1 cellular context compared by ENCODE assay signal in genomic region chr5:151580858-151581257, GRCh38.
TF ChIP-seq lines count a peak whose summit lies in the region.

No MANE protein-coding gene starts in this region.

TF ChIP-seq in GM23338, 12 proteins besides CTCF, POLR2A, EP300 and RAD21 (continued from another document):
- TF ChIP-seq, protein P1, sequence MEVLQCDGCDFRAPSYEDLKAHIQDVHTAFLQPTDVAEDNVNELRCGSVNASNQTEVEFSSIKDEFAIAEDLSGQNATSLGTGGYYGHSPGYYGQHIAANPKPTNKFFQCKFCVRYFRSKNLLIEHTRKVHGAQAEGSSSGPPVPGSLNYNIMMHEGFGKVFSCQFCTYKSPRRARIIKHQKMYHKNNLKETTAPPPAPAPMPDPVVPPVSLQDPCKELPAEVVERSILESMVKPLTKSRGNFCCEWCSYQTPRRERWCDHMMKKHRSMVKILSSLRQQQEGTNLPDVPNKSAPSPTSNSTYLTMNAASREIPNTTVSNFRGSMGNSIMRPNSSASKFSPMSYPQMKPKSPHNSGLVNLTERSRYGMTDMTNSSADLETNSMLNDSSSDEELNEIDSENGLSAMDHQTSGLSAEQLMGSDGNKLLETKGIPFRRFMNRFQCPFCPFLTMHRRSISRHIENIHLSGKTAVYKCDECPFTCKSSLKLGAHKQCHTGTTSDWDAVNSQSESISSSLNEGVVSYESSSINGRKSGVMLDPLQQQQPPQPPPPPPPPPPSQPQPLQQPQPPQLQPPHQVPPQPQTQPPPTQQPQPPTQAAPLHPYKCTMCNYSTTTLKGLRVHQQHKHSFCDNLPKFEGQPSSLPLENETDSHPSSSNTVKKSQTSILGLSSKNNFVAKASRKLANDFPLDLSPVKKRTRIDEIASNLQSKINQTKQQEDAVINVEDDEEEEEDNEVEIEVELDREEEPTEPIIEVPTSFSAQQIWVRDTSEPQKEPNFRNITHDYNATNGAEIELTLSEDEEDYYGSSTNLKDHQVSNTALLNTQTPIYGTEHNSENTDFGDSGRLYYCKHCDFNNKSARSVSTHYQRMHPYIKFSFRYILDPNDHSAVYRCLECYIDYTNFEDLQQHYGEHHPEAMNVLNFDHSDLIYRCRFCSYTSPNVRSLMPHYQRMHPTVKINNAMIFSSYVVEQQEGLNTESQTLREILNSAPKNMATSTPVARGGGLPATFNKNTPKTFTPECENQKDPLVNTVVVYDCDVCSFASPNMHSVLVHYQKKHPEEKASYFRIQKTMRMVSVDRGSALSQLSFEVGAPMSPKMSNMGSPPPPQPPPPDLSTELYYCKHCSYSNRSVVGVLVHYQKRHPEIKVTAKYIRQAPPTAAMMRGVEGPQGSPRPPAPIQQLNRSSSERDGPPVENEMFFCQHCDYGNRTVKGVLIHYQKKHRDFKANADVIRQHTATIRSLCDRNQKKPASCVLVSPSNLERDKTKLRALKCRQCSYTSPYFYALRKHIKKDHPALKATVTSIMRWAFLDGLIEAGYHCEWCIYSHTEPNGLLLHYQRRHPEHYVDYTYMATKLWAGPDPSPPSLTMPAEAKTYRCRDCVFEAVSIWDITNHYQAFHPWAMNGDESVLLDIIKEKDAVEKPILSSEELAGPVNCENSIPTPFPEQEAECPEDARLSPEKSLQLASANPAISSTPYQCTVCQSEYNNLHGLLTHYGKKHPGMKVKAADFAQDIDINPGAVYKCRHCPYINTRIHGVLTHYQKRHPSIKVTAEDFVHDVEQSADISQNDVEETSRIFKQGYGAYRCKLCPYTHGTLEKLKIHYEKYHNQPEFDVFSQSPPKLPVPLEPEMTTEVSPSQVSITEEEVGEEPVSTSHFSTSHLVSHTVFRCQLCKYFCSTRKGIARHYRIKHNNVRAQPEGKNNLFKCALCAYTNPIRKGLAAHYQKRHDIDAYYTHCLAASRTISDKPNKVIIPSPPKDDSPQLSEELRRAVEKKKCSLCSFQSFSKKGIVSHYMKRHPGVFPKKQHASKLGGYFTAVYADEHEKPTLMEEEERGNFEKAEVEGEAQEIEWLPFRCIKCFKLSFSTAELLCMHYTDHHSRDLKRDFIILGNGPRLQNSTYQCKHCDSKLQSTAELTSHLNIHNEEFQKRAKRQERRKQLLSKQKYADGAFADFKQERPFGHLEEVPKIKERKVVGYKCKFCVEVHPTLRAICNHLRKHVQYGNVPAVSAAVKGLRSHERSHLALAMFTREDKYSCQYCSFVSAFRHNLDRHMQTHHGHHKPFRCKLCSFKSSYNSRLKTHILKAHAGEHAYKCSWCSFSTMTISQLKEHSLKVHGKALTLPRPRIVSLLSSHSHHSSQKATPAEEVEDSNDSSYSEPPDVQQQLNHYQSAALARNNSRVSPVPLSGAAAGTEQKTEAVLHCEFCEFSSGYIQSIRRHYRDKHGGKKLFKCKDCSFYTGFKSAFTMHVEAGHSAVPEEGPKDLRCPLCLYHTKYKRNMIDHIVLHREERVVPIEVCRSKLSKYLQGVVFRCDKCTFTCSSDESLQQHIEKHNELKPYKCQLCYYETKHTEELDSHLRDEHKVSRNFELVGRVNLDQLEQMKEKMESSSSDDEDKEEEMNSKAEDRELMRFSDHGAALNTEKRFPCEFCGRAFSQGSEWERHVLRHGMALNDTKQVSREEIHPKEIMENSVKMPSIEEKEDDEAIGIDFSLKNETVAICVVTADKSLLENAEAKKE (CRISPR knock-in tag; IDR thresholded peaks at IDR 0.05) = no peak
- TF ChIP-seq EZH2phosphoT487 (IDR thresholded peaks at IDR 0.05; ENCODE audit: unreplicated experiment) (no peak), ZNF331 (CRISPR knock-in tag; IDR thresholded peaks at IDR 0.05; ENCODE audit: low read depth) (no peak), ZNF114 (CRISPR knock-in tag; IDR thresholded peaks at IDR 0.05) (no peak), STAT1 (IDR thresholded peaks at IDR 0.05; ENCODE audit: unreplicated experiment) (no peak)
- TF ChIP-seq, protein P2, sequence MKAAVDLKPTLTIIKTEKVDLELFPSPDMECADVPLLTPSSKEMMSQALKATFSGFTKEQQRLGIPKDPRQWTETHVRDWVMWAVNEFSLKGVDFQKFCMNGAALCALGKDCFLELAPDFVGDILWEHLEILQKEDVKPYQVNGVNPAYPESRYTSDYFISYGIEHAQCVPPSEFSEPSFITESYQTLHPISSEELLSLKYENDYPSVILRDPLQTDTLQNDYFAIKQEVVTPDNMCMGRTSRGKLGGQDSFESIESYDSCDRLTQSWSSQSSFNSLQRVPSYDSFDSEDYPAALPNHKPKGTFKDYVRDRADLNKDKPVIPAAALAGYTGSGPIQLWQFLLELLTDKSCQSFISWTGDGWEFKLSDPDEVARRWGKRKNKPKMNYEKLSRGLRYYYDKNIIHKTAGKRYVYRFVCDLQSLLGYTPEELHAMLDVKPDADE (IDR thresholded peaks at IDR 0.05) = no peak
- TF ChIP-seq, protein P3, sequence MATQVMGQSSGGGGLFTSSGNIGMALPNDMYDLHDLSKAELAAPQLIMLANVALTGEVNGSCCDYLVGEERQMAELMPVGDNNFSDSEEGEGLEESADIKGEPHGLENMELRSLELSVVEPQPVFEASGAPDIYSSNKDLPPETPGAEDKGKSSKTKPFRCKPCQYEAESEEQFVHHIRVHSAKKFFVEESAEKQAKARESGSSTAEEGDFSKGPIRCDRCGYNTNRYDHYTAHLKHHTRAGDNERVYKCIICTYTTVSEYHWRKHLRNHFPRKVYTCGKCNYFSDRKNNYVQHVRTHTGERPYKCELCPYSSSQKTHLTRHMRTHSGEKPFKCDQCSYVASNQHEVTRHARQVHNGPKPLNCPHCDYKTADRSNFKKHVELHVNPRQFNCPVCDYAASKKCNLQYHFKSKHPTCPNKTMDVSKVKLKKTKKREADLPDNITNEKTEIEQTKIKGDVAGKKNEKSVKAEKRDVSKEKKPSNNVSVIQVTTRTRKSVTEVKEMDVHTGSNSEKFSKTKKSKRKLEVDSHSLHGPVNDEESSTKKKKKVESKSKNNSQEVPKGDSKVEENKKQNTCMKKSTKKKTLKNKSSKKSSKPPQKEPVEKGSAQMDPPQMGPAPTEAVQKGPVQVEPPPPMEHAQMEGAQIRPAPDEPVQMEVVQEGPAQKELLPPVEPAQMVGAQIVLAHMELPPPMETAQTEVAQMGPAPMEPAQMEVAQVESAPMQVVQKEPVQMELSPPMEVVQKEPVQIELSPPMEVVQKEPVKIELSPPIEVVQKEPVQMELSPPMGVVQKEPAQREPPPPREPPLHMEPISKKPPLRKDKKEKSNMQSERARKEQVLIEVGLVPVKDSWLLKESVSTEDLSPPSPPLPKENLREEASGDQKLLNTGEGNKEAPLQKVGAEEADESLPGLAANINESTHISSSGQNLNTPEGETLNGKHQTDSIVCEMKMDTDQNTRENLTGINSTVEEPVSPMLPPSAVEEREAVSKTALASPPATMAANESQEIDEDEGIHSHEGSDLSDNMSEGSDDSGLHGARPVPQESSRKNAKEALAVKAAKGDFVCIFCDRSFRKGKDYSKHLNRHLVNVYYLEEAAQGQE (IDR thresholded peaks at IDR 0.05; ENCODE audit: unreplicated experiment) = no peak
TF ChIP-seq in GM23338: peak in this region for 0.
